9 cellular contexts compared by ENCODE assay signal in the genomic region with DNA sequence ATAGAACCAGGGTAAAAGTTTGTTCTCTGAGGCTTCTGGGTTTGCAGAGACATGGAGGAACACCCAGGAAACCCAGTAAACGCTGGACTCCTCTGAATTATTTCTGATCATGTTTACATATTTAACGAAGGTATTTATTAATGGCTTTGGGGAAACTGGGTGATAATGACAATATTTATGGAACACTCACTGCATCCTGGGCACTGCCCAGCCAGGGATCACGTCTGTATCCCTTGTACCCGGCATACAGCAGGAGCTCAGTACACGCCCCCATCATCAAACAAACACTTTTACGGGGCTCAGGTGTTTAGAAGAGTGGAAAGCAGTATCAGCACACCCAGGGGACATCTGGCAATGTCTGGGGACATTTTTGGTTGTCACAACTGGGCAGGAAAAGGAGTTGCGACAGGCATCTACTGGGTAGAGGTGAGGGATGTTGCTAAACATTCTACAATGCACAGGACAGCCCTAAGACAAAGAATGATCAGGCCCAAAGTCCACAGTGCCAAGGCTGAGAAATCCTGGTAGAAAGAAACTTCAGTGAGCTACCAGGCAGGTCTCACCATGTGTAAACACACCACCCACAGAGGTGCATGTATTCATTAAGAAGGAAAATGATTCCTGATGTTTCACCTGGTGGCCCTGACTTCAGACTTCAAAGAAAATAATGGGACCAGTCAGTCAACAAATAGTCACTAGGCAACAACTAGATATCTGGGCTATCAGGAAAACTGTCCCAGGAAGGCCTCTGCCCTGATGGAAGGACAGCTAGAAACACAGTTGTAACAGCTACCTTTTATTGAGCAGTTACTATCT. TPM values are rescaled to one million over a fixed set of nuclear protein-coding genes. Genes with fewer than 3 reads are reported as not detected.
A peak's percentile ranks its signal among the peaks of the same experiment; 100 is the strongest.
DNase-seq lines count a peak whose midpoint lies in the region; ATAC-seq, FAIRE-seq and TF ChIP-seq lines count a peak whose summit lies in the region.
"Had no signal": no experiment of that assay in that cellular context is flagged by ENCODE, and none has a peak within 500 bp of the region (broad histone marks: within the 10 kb centered on the region; RNA-seq: fewer than 3 reads in every experiment).

No MANE protein-coding gene starts in this region.

- H3K9me1 ChIP-seq in endothelial cell of umbilical vein (replicated peaks; ENCODE audit: control insufficient read depth, extremely low read depth, insufficient read depth, low read length) = no peaks in the 10 kb centered on the region

- H3K4me1 Mint-ChIP-seq in progenitor cell of endocrine pancreas (ENCODE audit: low read depth) = peaks cover 60% of the 10 kb centered on the region

- TF ChIP-seq POLR2A in endothelial cell of umbilical vein (IDR thresholded peaks at IDR 0.05; ENCODE audit: low read depth, low read length) = no peak

- H3K4me3 Mint-ChIP-seq in progenitor cell of endocrine pancreas (ENCODE audit: low read depth) = no peak overlapping the region

- CTCF ChIA-PET in endothelial cell of umbilical vein (lab: Charles Lee) = interaction anchor here (0.8 to 3.9 kb wide), 3 partner anchors 9 to 63 kb away, joined by 3 to 29 read pairs (median 5); no protein-coding TSS in a partner anchor

- no peak for FAIRE-seq in endothelial cell of umbilical vein (lab: Jason Lieb, UNC)

- no peaks in the 10 kb centered on the region for H3K27me3 Mint-ChIP-seq in progenitor cell of endocrine pancreas

- no peak overlapping the region for H2AFZ ChIP-seq in endothelial cell of umbilical vein (ENCODE audit: low read depth, low read length)

- BruUV-seq in endothelial cell of umbilical vein (replicated peaks; lab: Mats Ljungman, UMichigan) = no TSS peak

- no peaks in the 10 kb centered on the region for H3K27me3 ChIP-seq in endothelial cell of umbilical vein (ENCODE audit: control insufficient read depth in 2 of 2, insufficient read depth in 2 of 2, low read length in 2 of 2)

- POLR2A ChIA-PET in endothelial cell of umbilical vein (lab: Charles Lee) = interaction anchor here (0.7 kb wide), 2 partner anchors 12 to 17 kb away, joined by 5 to 6 read pairs; no protein-coding TSS in a partner anchor

- H4K20me1 ChIP-seq in endothelial cell of umbilical vein (replicated peaks; ENCODE audit: control insufficient read depth, extremely low read depth, insufficient read depth, low read length) = no peaks in the 10 kb centered on the region

- no peaks in the 10 kb centered on the region for H3K9me3 Mint-ChIP-seq in progenitor cell of endocrine pancreas (ENCODE audit: low read depth)

- H3K4me1 ChIP-seq in endothelial cell of umbilical vein (ENCODE audit: control insufficient read depth, extremely low read depth, insufficient read depth, low read length) = peaks cover 50% of the 10 kb centered on the region

- H3K9me3 ChIP-seq in endothelial cell of umbilical vein (replicated peaks; ENCODE audit: control insufficient read depth, insufficient read depth, low read length) = no peaks in the 10 kb centered on the region

- ATAC-seq in GM21423 (IDR thresholded peaks at IDR 0.05; ENCODE audit: unreplicated experiment) = no peak

- dilution Hi-C loops in endothelial cell of umbilical vein (cut with MboI; ENCODE audit: extremely low pct_ligation_motif_present, low sequenced_read_pairs) = no loop called here

- no peak for TF ChIP-seq CTCF in endothelial cell of umbilical vein (IDR thresholded peaks at IDR 0.05; ENCODE audit: extremely low read depth in 1 of 2, insufficient read depth in 1 of 2, low read depth in 1 of 2, low read length in 2 of 2)
- no peak for TF ChIP-seq CTCF in progenitor cell of endocrine pancreas (IDR thresholded peaks at IDR 0.05; ENCODE audit: unreplicated experiment)

- H3K4me3 ChIP-seq in endothelial cell of umbilical vein (replicated peaks in 1 of 3; ENCODE audit: insufficient read depth in 1 of 3, low read depth in 1 of 3, low read length in 3 of 3) = no peak overlapping the region

- H3K9ac ChIP-seq in endothelial cell of umbilical vein (replicated peaks; ENCODE audit: extremely low read depth, insufficient read depth, low read length) = no peak overlapping the region

- H3K27ac Mint-ChIP-seq in progenitor cell of endocrine pancreas = peak overlapping the region; percentile 99

- peaks cover 64% of the 10 kb centered on the region for H3K79me2 ChIP-seq in endothelial cell of umbilical vein (ENCODE audit: control insufficient read depth, insufficient read depth, low read length)

- peak overlapping the region; percentile 28 for H3K27ac ChIP-seq in endothelial cell of umbilical vein (ENCODE audit: insufficient read depth, low read depth, low read length)

- DNase-seq in DMS53 treated with DMSO at 0.1 percent for 48 hours (lab: John Stamatoyannopoulos, UW; ENCODE audit: unreplicated experiment) (peak; percentile 94), NCI-H526 treated with DMSO at 0.1 percent for 48 hours (lab: John Stamatoyannopoulos, UW) (peak; percentile 42), endothelial cell of umbilical vein (ENCODE audit: low read depth, low spot score) (no peak), progenitor cell of endocrine pancreas (ENCODE audit: low spot score, unreplicated experiment) (no peak), KG1 (lab: John Stamatoyannopoulos, UW) (no peak), activated gamma-delta T cell (lab: John Stamatoyannopoulos, UW) (no peak), glomerular visceral epithelial cell (ENCODE audit: extremely low spot score) (no peak)
- DNase-seq: activated CD8-positive, alpha-beta memory T cell treated with anti-CD3 and anti-CD28 coated beads, Interleukin-2, amount 50 U/mL, for 48 hours had no signal

- no peak overlapping the region for H3K4me2 ChIP-seq in endothelial cell of umbilical vein (ENCODE audit: insufficient read depth, low read length)

- peaks cover 8% of the 10 kb centered on the region for H3K36me3 Mint-ChIP-seq in progenitor cell of endocrine pancreas (ENCODE audit: insufficient read depth)

- intact Hi-C loops in endothelial cell of umbilical vein (cut with micrococcal nuclease) = no loop called here

- no peaks in the 10 kb centered on the region for H3K36me3 ChIP-seq in endothelial cell of umbilical vein (ENCODE audit: control insufficient read depth in 2 of 2, extremely low read depth in 1 of 2, insufficient read depth in 2 of 2, low read length in 2 of 2)

TF ChIP-seq in endothelial cell of umbilical vein, 7 proteins besides CTCF, POLR2A, EP300 and RAD21:
- TF ChIP-seq GATA2 (IDR thresholded peaks at IDR 0.05; ENCODE audit: insufficient read depth, insufficient read length, low read depth, low read length) = no peak

RNA-seq across cellular contexts. Expression of a gene that starts 35.3 kb away (rescaled TPM):
- 75.2 and 76.3 TPM in 2 replicates for total RNA-seq in endothelial cell of umbilical vein
- polyA plus RNA-seq in endothelial cell of umbilical vein = 26.4 and 30.6 TPM in 2 replicates
- 31.6 and 33.3 TPM in 2 replicates for polyA plus RNA-seq in endothelial cell of umbilical vein (2011; cell fraction: cytosol; rRNA removed)
- polyA plus RNA-seq in endothelial cell of umbilical vein (2011; cell fraction: nucleus; rRNA removed) = 107 and 122 TPM in 2 replicates
- polyA plus RNA-seq in endothelial cell of umbilical vein (2012) = 55.4 and 56.4 TPM in 2 replicates
- polyA minus RNA-seq in endothelial cell of umbilical vein = 47.8 and 61.9 TPM in 2 replicates
- polyA minus RNA-seq in endothelial cell of umbilical vein (2011; cell fraction: cytosol; rRNA and poly(A)+ RNA removed) = 6.9 TPM
- 82.0 and 106 TPM in 2 replicates for polyA minus RNA-seq in endothelial cell of umbilical vein (2011; cell fraction: nucleus; rRNA and poly(A)+ RNA removed)
- 100 and 102 TPM in 2 replicates for total RNA-seq in progenitor cell of endocrine pancreas

Comparison
In these comparisons a context has a peak if more than half of its experiments do, and no peak if none do; other contexts are left out.
1. DNase-seq: peak in DMS53 treated with DMSO at 0.1 percent for 48 hours (single experiment) and NCI-H526 treated with DMSO at 0.1 percent for 48 hours (single experiment); none in endothelial cell of umbilical vein (single experiment), progenitor cell of endocrine pancreas (single experiment), KG1 (single experiment), activated gamma-delta T cell (single experiment) and glomerular visceral epithelial cell (single experiment).